ENCODE assay signal across 1 cellular context in the genomic region with DNA sequence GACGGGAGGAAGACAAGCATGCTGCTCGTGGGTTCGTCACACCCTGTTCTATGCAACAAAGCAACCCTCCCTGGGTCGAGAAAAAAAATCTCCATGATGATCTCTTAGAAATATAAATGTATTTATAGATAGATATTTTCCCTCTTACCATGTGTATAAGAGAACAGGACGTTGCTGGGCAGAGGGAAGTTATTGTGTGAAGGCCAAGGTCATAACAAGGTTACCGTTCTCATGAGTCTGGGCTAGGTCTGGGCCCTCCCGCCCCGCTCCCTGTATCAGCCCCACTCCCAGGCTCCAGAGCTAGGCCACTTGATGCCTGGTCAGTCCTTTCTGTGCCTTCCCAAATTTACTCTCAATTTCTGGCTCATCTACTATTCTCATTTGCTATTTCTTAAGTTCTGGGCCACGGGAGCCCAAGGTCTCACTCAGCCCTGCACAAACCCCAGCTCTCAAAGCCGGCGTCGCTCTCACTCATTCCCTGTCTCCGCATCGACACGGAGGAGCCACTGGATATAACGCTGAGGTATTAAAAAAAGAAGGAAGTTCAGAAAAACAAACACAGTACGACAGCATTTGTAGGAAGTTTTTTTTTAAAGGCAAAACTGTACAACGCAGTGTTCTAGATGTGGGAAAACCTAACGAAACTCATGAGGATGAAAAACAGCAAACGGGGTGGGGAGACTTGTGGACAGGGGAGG.
A peak's percentile ranks its signal among the peaks of the same experiment; 100 is the strongest.
TF ChIP-seq lines count a peak whose summit lies in the region.

No MANE protein-coding gene starts in this region.

TF ChIP-seq in HepG2, 621 proteins besides CTCF, POLR2A, EP300 and RAD21 (continued from another document and continues in another):
- TF ChIP-seq, protein P1, sequence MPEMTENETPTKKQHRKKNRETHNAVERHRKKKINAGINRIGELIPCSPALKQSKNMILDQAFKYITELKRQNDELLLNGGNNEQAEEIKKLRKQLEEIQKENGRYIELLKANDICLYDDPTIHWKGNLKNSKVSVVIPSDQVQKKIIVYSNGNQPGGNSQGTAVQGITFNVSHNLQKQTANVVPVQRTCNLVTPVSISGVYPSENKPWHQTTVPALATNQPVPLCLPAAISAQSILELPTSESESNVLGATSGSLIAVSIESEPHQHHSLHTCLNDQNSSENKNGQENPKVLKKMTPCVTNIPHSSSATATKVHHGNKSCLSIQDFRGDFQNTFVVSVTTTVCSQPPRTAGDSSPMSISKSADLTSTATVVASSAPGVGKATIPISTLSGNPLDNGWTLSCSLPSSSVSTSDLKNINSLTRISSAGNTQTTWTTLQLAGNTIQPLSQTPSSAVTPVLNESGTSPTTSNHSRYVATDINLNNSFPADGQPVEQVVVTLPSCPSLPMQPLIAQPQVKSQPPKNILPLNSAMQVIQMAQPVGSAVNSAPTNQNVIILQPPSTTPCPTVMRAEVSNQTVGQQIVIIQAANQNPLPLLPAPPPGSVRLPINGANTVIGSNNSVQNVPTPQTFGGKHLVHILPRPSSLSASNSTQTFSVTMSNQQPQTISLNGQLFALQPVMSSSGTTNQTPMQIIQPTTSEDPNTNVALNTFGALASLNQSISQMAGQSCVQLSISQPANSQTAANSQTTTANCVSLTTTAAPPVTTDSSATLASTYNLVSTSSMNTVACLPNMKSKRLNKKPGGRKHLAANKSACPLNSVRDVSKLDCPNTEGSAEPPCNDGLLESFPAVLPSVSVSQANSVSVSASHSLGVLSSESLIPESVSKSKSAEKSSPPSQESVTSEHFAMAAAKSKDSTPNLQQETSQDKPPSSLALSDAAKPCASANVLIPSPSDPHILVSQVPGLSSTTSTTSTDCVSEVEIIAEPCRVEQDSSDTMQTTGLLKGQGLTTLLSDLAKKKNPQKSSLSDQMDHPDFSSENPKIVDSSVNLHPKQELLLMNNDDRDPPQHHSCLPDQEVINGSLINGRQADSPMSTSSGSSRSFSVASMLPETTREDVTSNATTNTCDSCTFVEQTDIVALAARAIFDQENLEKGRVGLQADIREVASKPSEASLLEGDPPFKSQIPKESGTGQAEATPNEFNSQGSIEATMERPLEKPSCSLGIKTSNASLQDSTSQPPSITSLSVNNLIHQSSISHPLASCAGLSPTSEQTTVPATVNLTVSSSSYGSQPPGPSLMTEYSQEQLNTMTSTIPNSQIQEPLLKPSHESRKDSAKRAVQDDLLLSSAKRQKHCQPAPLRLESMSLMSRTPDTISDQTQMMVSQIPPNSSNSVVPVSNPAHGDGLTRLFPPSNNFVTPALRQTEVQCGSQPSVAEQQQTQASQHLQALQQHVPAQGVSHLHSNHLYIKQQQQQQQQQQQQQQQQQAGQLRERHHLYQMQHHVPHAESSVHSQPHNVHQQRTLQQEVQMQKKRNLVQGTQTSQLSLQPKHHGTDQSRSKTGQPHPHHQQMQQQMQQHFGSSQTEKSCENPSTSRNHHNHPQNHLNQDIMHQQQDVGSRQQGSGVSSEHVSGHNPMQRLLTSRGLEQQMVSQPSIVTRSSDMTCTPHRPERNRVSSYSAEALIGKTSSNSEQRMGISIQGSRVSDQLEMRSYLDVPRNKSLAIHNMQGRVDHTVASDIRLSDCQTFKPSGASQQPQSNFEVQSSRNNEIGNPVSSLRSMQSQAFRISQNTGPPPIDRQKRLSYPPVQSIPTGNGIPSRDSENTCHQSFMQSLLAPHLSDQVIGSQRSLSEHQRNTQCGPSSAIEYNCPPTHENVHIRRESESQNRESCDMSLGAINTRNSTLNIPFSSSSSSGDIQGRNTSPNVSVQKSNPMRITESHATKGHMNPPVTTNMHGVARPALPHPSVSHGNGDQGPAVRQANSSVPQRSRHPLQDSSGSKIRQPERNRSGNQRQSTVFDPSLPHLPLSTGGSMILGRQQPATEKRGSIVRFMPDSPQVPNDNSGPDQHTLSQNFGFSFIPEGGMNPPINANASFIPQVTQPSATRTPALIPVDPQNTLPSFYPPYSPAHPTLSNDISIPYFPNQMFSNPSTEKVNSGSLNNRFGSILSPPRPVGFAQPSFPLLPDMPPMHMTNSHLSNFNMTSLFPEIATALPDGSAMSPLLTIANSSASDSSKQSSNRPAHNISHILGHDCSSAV (CRISPR knock-in tag; IDR thresholded peaks at IDR 0.05; ENCODE audit: borderline replicate concordance) = no peak
- no peak for TF ChIP-seq NR2F2 (IDR thresholded peaks at IDR 0.05; ENCODE audit: borderline replicate concordance, low read depth)
- no peak for TF ChIP-seq ZNF589 (CRISPR knock-in tag; conservative IDR thresholded peaks at IDR 0.05)
- no peak for TF ChIP-seq ZNF496 (CRISPR knock-in tag; IDR thresholded peaks at IDR 0.05; ENCODE audit: insufficient replicate concordance)
- TF ChIP-seq YEATS2 (CRISPR knock-in tag; IDR thresholded peaks at IDR 0.05; ENCODE audit: borderline replicate concordance) = no peak
- no peak for TF ChIP-seq ZBTB40 (IDR thresholded peaks at IDR 0.05)
- TF ChIP-seq ZBTB40 (CRISPR knock-in tag; IDR thresholded peaks at IDR 0.05) = no peak
- no peak for TF ChIP-seq ETV6 (CRISPR knock-in tag; conservative IDR thresholded peaks at IDR 0.05)
- TF ChIP-seq ZNF547 (CRISPR knock-in tag; IDR thresholded peaks at IDR 0.05) = no peak
- TF ChIP-seq AKNA (CRISPR knock-in tag; IDR thresholded peaks at IDR 0.05; ENCODE audit: borderline replicate concordance) = no peak
- TF ChIP-seq PRPF4 (IDR thresholded peaks at IDR 0.05; ENCODE audit: low read depth, low read length, poor library complexity, severe bottlenecking) = peak; percentile 42
- TF ChIP-seq ZNF101 (CRISPR knock-in tag; IDR thresholded peaks at IDR 0.05; ENCODE audit: borderline replicate concordance, low read depth) = no peak
- no peak for TF ChIP-seq ZNF136 (CRISPR knock-in tag; IDR thresholded peaks at IDR 0.05; ENCODE audit: low read depth)
- TF ChIP-seq KAT2B (IDR thresholded peaks at IDR 0.05; ENCODE audit: borderline replicate concordance, low read depth, low read length) = no peak
- TF ChIP-seq RBM39 (IDR thresholded peaks at IDR 0.05; ENCODE audit: low read depth, low read length, poor library complexity, severe bottlenecking) = no peak
- TF ChIP-seq ZNF674 (CRISPR knock-in tag; IDR thresholded peaks at IDR 0.05; ENCODE audit: low read depth) = 0 out of 2 replicates have a peak, but pooled peaks have one; percentile 37
- TF ChIP-seq SMYD3 (CRISPR knock-in tag; IDR thresholded peaks at IDR 0.05) = no peak
- peak; percentile 92; the same call in 1 of the 2 replicates for TF ChIP-seq ZFP1 (CRISPR knock-in tag; IDR thresholded peaks at IDR 0.05)
- TF ChIP-seq HNRNPUL1 (IDR thresholded peaks at IDR 0.05; ENCODE audit: low read depth, low read length) = no peak
- no peak for TF ChIP-seq DR1 (CRISPR knock-in tag; IDR thresholded peaks at IDR 0.05)
- no peak for TF ChIP-seq ZNF382 (CRISPR knock-in tag; IDR thresholded peaks at IDR 0.05; ENCODE audit: borderline replicate concordance)
- TF ChIP-seq RXRA (CRISPR knock-in tag; IDR thresholded peaks at IDR 0.05) = 0 out of 2 replicates have a peak, but pooled peaks have one; percentile 16
- no peak for TF ChIP-seq REXO4 (CRISPR knock-in tag; IDR thresholded peaks at IDR 0.05; ENCODE audit: borderline replicate concordance)
- no peak for TF ChIP-seq TBX2 (CRISPR knock-in tag; IDR thresholded peaks at IDR 0.05; ENCODE audit: borderline replicate concordance)
- TF ChIP-seq ZNF260 (CRISPR knock-in tag; IDR thresholded peaks at IDR 0.05; ENCODE audit: borderline replicate concordance, low read depth) = no peak
- peak; percentile 53; the same call in 1 of the 2 replicates for TF ChIP-seq ZMYM4 (CRISPR knock-in tag; IDR thresholded peaks at IDR 0.05)
- 0 out of 2 replicates have a peak, but pooled peaks have one; percentile 18 for TF ChIP-seq HNF4A (CRISPR knock-in tag; IDR thresholded peaks at IDR 0.05)
- no peak for TF ChIP-seq ZNF709 (CRISPR knock-in tag; IDR thresholded peaks at IDR 0.05)
- no peak for TF ChIP-seq ZFP82 (CRISPR knock-in tag; IDR thresholded peaks at IDR 0.05; ENCODE audit: borderline replicate concordance)
- no peak for TF ChIP-seq MEIS2 (CRISPR knock-in tag; IDR thresholded peaks at IDR 0.05)
- no peak for TF ChIP-seq CBFB (CRISPR knock-in tag; IDR thresholded peaks at IDR 0.05)
- 0 out of 2 replicates have a peak, but pooled peaks have one; percentile 4 for TF ChIP-seq HBP1 (CRISPR knock-in tag; IDR thresholded peaks at IDR 0.05; ENCODE audit: low read depth)
